In genomic region chr12:68591716-68592437, GRCh38 we compare ENCODE assay signal across 10 cellular contexts. TPM values are rescaled to one million over a fixed set of nuclear protein-coding genes. Genes with fewer than 3 reads are reported as not detected.
DNase-seq lines count a peak whose midpoint lies in the region; ATAC-seq and TF ChIP-seq lines count a peak whose summit lies in the region.
"Had no signal": no experiment of that assay in that cellular context is flagged by ENCODE, and none has a peak within 500 bp of the region (broad histone marks: within the 10 kb centered on the region; RNA-seq: fewer than 3 reads in every experiment).

No MANE protein-coding gene starts in this region.

- TF ChIP-seq POLR2A in thyroid gland (IDR thresholded peaks at IDR 0.05), result no peak

- no peaks in the 10 kb centered on the region for H3K9me3 ChIP-seq in thyroid gland

- DNase-seq in activated T-cell treated with anti-CD3 and anti-CD28 coated beads, Interleukin-2, amount 50 U/mL, for 24 hours, result no peak
- DNase-seq in activated T-cell treated with anti-CD3 and anti-CD28 coated beads, Interleukin-2, amount 50 U/mL, for 48 hours, result no peak
- DNase-seq in T-helper 9 cell, result peak; percentile 12
- DNase-seq in stimulated activated effector memory CD8-positive, alpha-beta T cell treated with anti-CD3 and anti-CD28 coated beads, Interleukin-12 subunit alpha, Interleukin-12 subunit beta, amount 100 ng/mL, for 72 hours (ENCODE audit: low spot score in 2 of 2), result no peak
- DNase-seq in thyroid gland, result no peak
- DNase-seq in WTC11 (ENCODE audit: low spot score), result no peak
- DNase-seq: stimulated activated CD4-positive, alpha-beta T cell treated with anti-CD3 and anti-CD28 coated beads, Interleukin-12 subunit alpha, Interleukin-12 subunit beta, amount 100 ng/mL, for 4 hours had no signal

- no peak overlapping the region for H3K4me3 ChIP-seq in thyroid gland (replicated peaks in 1 of 3)
- H3K4me3 ChIP-seq: coronary artery had no signal

- no peaks in the 10 kb centered on the region for H3K27me3 ChIP-seq in thyroid gland

- intact Hi-C loops in thyroid gland (cut with DNase I), result no loop called here

- POLR2A ChIA-PET in WTC11 (lab: Charles Lee), result no interaction called here

- WGBS in thyroid gland, 2 donors, result 76 to 77% methylated on average over 7 of the region's 7 CpGs

- peaks cover 7% of the 10 kb centered on the region for H3K36me3 Mint-ChIP-seq in activated T-cell treated with anti-CD3 and anti-CD28 coated beads, Interleukin-2, amount 50 U/mL, for 24 hours (ENCODE audit: low read depth)
- no peaks in the 10 kb centered on the region for H3K36me3 Mint-ChIP-seq in stimulated activated effector memory CD8-positive, alpha-beta T cell treated with anti-CD3 and anti-CD28 coated beads, Interleukin-12 subunit alpha, Interleukin-12 subunit beta, amount 100 ng/mL, for 72 hours
- H3K36me3 Mint-ChIP-seq in WTC11, result peaks cover 24% of the 10 kb centered on the region

- ATAC-seq in HG03432 (IDR thresholded peaks at IDR 0.05; ENCODE audit: unreplicated experiment), result peak; percentile 68
- peak; percentile 67 for ATAC-seq in stimulated activated effector memory CD8-positive, alpha-beta T cell treated with anti-CD3 and anti-CD28 coated beads, Interleukin-12 subunit alpha, Interleukin-12 subunit beta, amount 100 ng/mL, for 72 hours
- ATAC-seq in GM18519 (IDR thresholded peaks at IDR 0.05; ENCODE audit: low FRiP score, unreplicated experiment), result no peak
- ATAC-seq in WTC11, result no peak

- no peaks in the 10 kb centered on the region for H3K4me1 ChIP-seq in thyroid gland

- no peaks in the 10 kb centered on the region for H3K27me3 Mint-ChIP-seq in activated T-cell treated with anti-CD3 and anti-CD28 coated beads, Interleukin-2, amount 50 U/mL, for 24 hours
- H3K27me3 Mint-ChIP-seq in WTC11 (ENCODE audit: low read depth), result no peaks in the 10 kb centered on the region

- no peak overlapping the region for H3K27ac ChIP-seq in thyroid gland
- H3K27ac ChIP-seq: coronary artery had no signal

- peaks cover 58% of the 10 kb centered on the region for H3K4me1 Mint-ChIP-seq in activated T-cell treated with anti-CD3 and anti-CD28 coated beads, Interleukin-2, amount 50 U/mL, for 24 hours (ENCODE audit: low read depth)
- peaks cover 41% of the 10 kb centered on the region for H3K4me1 Mint-ChIP-seq in stimulated activated effector memory CD8-positive, alpha-beta T cell treated with anti-CD3 and anti-CD28 coated beads, Interleukin-12 subunit alpha, Interleukin-12 subunit beta, amount 100 ng/mL, for 72 hours
- no peaks in the 10 kb centered on the region for H3K4me1 Mint-ChIP-seq in WTC11

- TF ChIP-seq CTCF in thyroid gland (IDR thresholded peaks at IDR 0.05) (no peak), WTC11 (IDR thresholded peaks at IDR 0.05) (no peak)

- peak overlapping the region; percentile 34 for H3K27ac Mint-ChIP-seq in activated T-cell treated with anti-CD3 and anti-CD28 coated beads, Interleukin-2, amount 50 U/mL, for 24 hours
- peak overlapping the region; percentile 87 for H3K27ac Mint-ChIP-seq in stimulated activated effector memory CD8-positive, alpha-beta T cell treated with anti-CD3 and anti-CD28 coated beads, Interleukin-12 subunit alpha, Interleukin-12 subunit beta, amount 100 ng/mL, for 72 hours
- H3K27ac Mint-ChIP-seq in WTC11, result no peak overlapping the region

- H3K36me3 ChIP-seq in thyroid gland, result no peaks in the 10 kb centered on the region

- CTCF ChIA-PET in WTC11 (lab: Charles Lee), result no interaction called here

- peaks cover 8% of the 10 kb centered on the region for H3K9me3 Mint-ChIP-seq in activated T-cell treated with anti-CD3 and anti-CD28 coated beads, Interleukin-2, amount 50 U/mL, for 24 hours
- H3K9me3 Mint-ChIP-seq in stimulated activated effector memory CD8-positive, alpha-beta T cell treated with anti-CD3 and anti-CD28 coated beads, Interleukin-12 subunit alpha, Interleukin-12 subunit beta, amount 100 ng/mL, for 72 hours, result peaks cover 9% of the 10 kb centered on the region
- H3K9me3 Mint-ChIP-seq in WTC11, result peaks cover 50% of the 10 kb centered on the region

- H3K4me3 Mint-ChIP-seq in activated T-cell treated with anti-CD3 and anti-CD28 coated beads, Interleukin-2, amount 50 U/mL, for 24 hours, result peak overlapping the region; percentile 23
- H3K4me3 Mint-ChIP-seq in stimulated activated effector memory CD8-positive, alpha-beta T cell treated with anti-CD3 and anti-CD28 coated beads, Interleukin-12 subunit alpha, Interleukin-12 subunit beta, amount 100 ng/mL, for 72 hours, result peak overlapping the region; percentile 59
- H3K4me3 Mint-ChIP-seq in WTC11, result no peak overlapping the region

TF ChIP-seq in WTC11, 78 proteins besides CTCF, POLR2A, EP300 and RAD21:
- no peak for TF ChIP-seq IRF2 (CRISPR knock-in tag; IDR thresholded peaks at IDR 0.05; ENCODE audit: borderline replicate concordance, low read depth)
- TF ChIP-seq PRRX2 (CRISPR knock-in tag; IDR thresholded peaks at IDR 0.05), result no peak
- TF ChIP-seq GRHL2 (CRISPR knock-in tag; IDR thresholded peaks at IDR 0.05; ENCODE audit: insufficient replicate concordance, severe bottlenecking), result no peak
- TF ChIP-seq NR1H2 (CRISPR knock-in tag; IDR thresholded peaks at IDR 0.05), result no peak
- TF ChIP-seq ZNF232 (CRISPR knock-in tag; IDR thresholded peaks at IDR 0.05), result no peak
- no peak for TF ChIP-seq NFYB (CRISPR knock-in tag; conservative IDR thresholded peaks at IDR 0.05; ENCODE audit: low read depth)
- no peak for TF ChIP-seq STAT6 (CRISPR knock-in tag; conservative IDR thresholded peaks at IDR 0.05; ENCODE audit: low read depth)

RNA-seq across cellular contexts. Expression of gene RAP1B, which starts 18.8 kb away (rescaled TPM):
- total RNA-seq in thyroid gland, result 100 to 1,000 TPM; 133 to 232 (median 193) TPM
- total RNA-seq in WTC11 (2021), result 82.3 to 86.9 TPM (median 84.3 TPM) in 3 replicates

Comparison
In these comparisons a context has a peak if more than half of its experiments do, and no peak if none do; other contexts are left out.
1. ATAC-seq: peak in HG03432 (single experiment) and stimulated activated effector memory CD8-positive, alpha-beta T cell treated with anti-CD3 and anti-CD28 coated beads, Interleukin-12 subunit alpha, Interleukin-12 subunit beta, amount 100 ng/mL, for 72 hours (single experiment); none in GM18519 (single experiment) and WTC11 (single experiment).